ENCODE assay signal across 8 cellular contexts in the genomic region with DNA sequence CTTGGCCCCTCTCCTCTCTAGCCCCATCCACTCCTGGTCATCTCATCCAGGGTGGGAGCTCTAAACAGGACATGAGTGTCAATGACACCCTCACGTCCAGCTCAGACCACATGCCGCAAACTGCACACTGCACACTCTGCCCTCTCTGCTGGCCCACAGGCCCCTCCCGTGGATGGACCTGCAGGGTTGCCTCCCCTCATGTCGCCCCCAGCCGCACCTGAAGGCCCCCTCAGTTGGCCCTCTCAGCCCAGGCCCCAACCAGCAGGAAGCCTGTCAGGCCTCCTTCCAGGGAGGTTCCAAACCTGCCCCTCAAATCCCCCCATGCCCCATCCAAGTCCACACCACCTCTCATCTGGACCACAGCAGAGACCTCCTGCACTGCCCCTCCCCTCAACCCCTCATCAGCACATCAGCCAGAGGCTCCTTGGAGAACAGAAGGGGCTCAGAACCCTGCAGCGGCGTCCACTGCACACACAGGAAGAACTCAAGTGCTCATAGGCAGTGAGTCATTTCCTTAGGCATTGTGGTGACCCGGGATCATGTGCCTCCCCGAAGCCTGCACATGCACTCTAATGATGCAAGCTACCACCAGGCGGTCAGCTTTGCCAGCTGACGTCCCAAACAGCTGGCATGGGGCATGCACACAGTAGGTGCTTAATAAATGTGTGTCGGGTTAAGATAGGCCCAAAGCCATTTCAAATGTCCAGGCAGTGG. TPM values are rescaled to one million over a fixed set of nuclear protein-coding genes. Genes with fewer than 3 reads are reported as not detected.
DNase-seq lines count a peak whose midpoint lies in the region; ATAC-seq lines count a peak whose summit lies in the region.

No MANE protein-coding gene starts in this region.

- H3K4me1 Mint-ChIP-seq in effector memory CD8-positive, alpha-beta T cell (ENCODE audit: low read depth in 2 of 2), result peaks cover 33 to 40% of the 10 kb centered on the region in 2 donors
- peaks cover 27 to 31% of the 10 kb centered on the region in 2 donors for H3K4me1 Mint-ChIP-seq in natural killer cell treated with Interleukin-12 subunit alpha and Interleukin-12 subunit beta and Interleukin-15 and Interleukin-18, amount 100 ng/mL, for 72 hours (ENCODE audit: low read depth in 2 of 2)

- peak overlapping the region; percentile 86 to 92 for H3K4me3 Mint-ChIP-seq in effector memory CD8-positive, alpha-beta T cell
- peak overlapping the region; percentile 47 for H3K4me3 Mint-ChIP-seq in natural killer cell treated with Interleukin-12 subunit alpha and Interleukin-12 subunit beta and Interleukin-15 and Interleukin-18, amount 100 ng/mL, for 72 hours

- peak overlapping the region; percentile 90 to 95 for H3K27ac Mint-ChIP-seq in effector memory CD8-positive, alpha-beta T cell
- peak overlapping the region; percentile 18 to 87 for H3K27ac Mint-ChIP-seq in natural killer cell treated with Interleukin-12 subunit alpha and Interleukin-12 subunit beta and Interleukin-15 and Interleukin-18, amount 100 ng/mL, for 72 hours

- H3K9me3 Mint-ChIP-seq in effector memory CD8-positive, alpha-beta T cell, result no peaks in the 10 kb centered on the region
- no peaks in the 10 kb centered on the region for H3K9me3 Mint-ChIP-seq in natural killer cell treated with Interleukin-12 subunit alpha and Interleukin-12 subunit beta and Interleukin-15 and Interleukin-18, amount 100 ng/mL, for 72 hours

- H3K36me3 Mint-ChIP-seq in effector memory CD8-positive, alpha-beta T cell (ENCODE audit: insufficient read depth), result peaks cover 8% of the 10 kb centered on the region
- H3K36me3 Mint-ChIP-seq in natural killer cell treated with Interleukin-12 subunit alpha and Interleukin-12 subunit beta and Interleukin-15 and Interleukin-18, amount 100 ng/mL, for 72 hours, result no peaks in the 10 kb centered on the region

- no peaks in the 10 kb centered on the region for H3K27me3 Mint-ChIP-seq in effector memory CD8-positive, alpha-beta T cell
- H3K27me3 Mint-ChIP-seq in natural killer cell treated with Interleukin-12 subunit alpha and Interleukin-12 subunit beta and Interleukin-15 and Interleukin-18, amount 100 ng/mL, for 72 hours, result no peaks in the 10 kb centered on the region

- DNase-seq in CD1c-positive myeloid dendritic cell (ENCODE audit: extremely low spot score), result peak; percentile 89
- peak; percentile 15 for DNase-seq in LoVo (ENCODE audit: low spot score)
- DNase-seq in activated CD4-positive, alpha-beta T cell treated with anti-CD3 and anti-CD28 coated beads, Interleukin-2, amount 50 U/mL, for 1 hour, result peak; percentile 45
- DNase-seq in effector memory CD8-positive, alpha-beta T cell, result peak; percentile 51 to 57 (median 53)
- no peak for DNase-seq in natural killer cell treated with Interleukin-12 subunit alpha and Interleukin-12 subunit beta and Interleukin-15 and Interleukin-18, amount 100 ng/mL, for 72 hours (ENCODE audit: low spot score)
- DNase-seq in cerebellum (ENCODE audit: low spot score), result no peak

- ATAC-seq in effector memory CD8-positive, alpha-beta T cell (replicated peaks), result peak; percentile 77
- peak; percentile 63 to 80 for ATAC-seq in natural killer cell treated with Interleukin-12 subunit alpha and Interleukin-12 subunit beta and Interleukin-15 and Interleukin-18, amount 100 ng/mL, for 72 hours
- no peak for ATAC-seq in GM18858 (IDR thresholded peaks at IDR 0.05; ENCODE audit: unreplicated experiment)
- ATAC-seq in GM18868 (IDR thresholded peaks at IDR 0.05; ENCODE audit: unreplicated experiment), result no peak

RNA-seq across cellular contexts. Expression of a gene that starts 12.9 kb away (rescaled TPM):
- 1 to 10 TPM; 1.2 to 2.0 TPM for total RNA-seq in natural killer cell treated with Interleukin-12 subunit alpha and Interleukin-12 subunit beta and Interleukin-15 and Interleukin-18, amount 100 ng/mL, for 72 hours
- 21.8 TPM for total RNA-seq in cerebellum

RNA-seq across cellular contexts. Expression of a gene that starts 30.7 kb away (rescaled TPM):
- total RNA-seq in natural killer cell treated with Interleukin-12 subunit alpha and Interleukin-12 subunit beta and Interleukin-15 and Interleukin-18, amount 100 ng/mL, for 72 hours, result 1 to 10 TPM; 3.0 to 4.5 TPM
- total RNA-seq in cerebellum, result not detected

Comparison
In these comparisons a context has a peak if more than half of its experiments do, and no peak if none do; other contexts are left out.
1. DNase-seq: peak in CD1c-positive myeloid dendritic cell (single experiment), LoVo (single experiment), activated CD4-positive, alpha-beta T cell treated with anti-CD3 and anti-CD28 coated beads, Interleukin-2, amount 50 U/mL, for 1 hour (single experiment) and effector memory CD8-positive, alpha-beta T cell (3 of 3); none in natural killer cell treated with Interleukin-12 subunit alpha and Interleukin-12 subunit beta and Interleukin-15 and Interleukin-18, amount 100 ng/mL, for 72 hours (single experiment) and cerebellum (single experiment).
2. ATAC-seq: peak in effector memory CD8-positive, alpha-beta T cell (single experiment) and natural killer cell treated with Interleukin-12 subunit alpha and Interleukin-12 subunit beta and Interleukin-15 and Interleukin-18, amount 100 ng/mL, for 72 hours (2 of 2); none in GM18858 (single experiment) and GM18868 (single experiment).